ENCODE assay signal across 10 cellular contexts in genomic region chr4:26131711-26132110, GRCh38.
A peak's percentile ranks its signal among the peaks of the same experiment; 100 is the strongest.
DNase-seq lines count a peak whose midpoint lies in the region; ATAC-seq and TF ChIP-seq lines count a peak whose summit lies in the region.
"Had no signal": no experiment of that assay in that cellular context is flagged by ENCODE, and none has a peak within 500 bp of the region (broad histone marks: within the 10 kb centered on the region; RNA-seq: fewer than 3 reads in every experiment).

No MANE protein-coding gene starts in this region.

- no peaks in the 10 kb centered on the region for H3K4me1 ChIP-seq in breast epithelium
- H3K4me1 ChIP-seq in osteoblast (ENCODE audit: insufficient read depth, low read length), result no peaks in the 10 kb centered on the region

- peak; percentile 5 for DNase-seq in effector CD4-positive, alpha-beta T cell
- DNase-seq in breast epithelium (ENCODE audit: low spot score in 2 of 2) (no peak), NCI-H345 (lab: John Stamatoyannopoulos, UW) (no peak), osteoblast (ENCODE audit: insufficient read length, low spot score, missing footprints) (no peak), dermis blood vessel endothelial cell (no peak)
- DNase-seq: foreskin keratinocyte; stimulated activated CD4-positive, alpha-beta T cell treated with anti-CD3 and anti-CD28 coated beads, Interleukin-15, amount 100 ng/mL, for 24 hours had no signal

- intact Hi-C loops in breast epithelium (cut with DNase I; ENCODE audit: low total_unique reads), result no loop called here

- no peak overlapping the region for H2AFZ ChIP-seq in osteoblast (ENCODE audit: low read length)

- H3K79me2 ChIP-seq in osteoblast (ENCODE audit: insufficient read depth, low read length), result no peaks in the 10 kb centered on the region

- H3K9me3 ChIP-seq in breast epithelium (no peaks in the 10 kb centered on the region), osteoblast (ENCODE audit: low read depth, low read length) (no peaks in the 10 kb centered on the region)

- H3K4me3 ChIP-seq in breast epithelium, result no peak overlapping the region
- no peak overlapping the region for H3K4me3 ChIP-seq in osteoblast (ENCODE audit: insufficient read depth, low read length)

- no peaks in the 10 kb centered on the region for H4K20me1 ChIP-seq in osteoblast (ENCODE audit: insufficient read depth, low read length)

- H3K27ac ChIP-seq in breast epithelium (no peak overlapping the region), osteoblast (ENCODE audit: low read depth, low read length) (no peak overlapping the region)
- H3K27ac ChIP-seq: foreskin keratinocyte had no signal

- H3K4me2 ChIP-seq in osteoblast (ENCODE audit: insufficient read depth, low read length), result no peak overlapping the region

- no peak for TF ChIP-seq POLR2A in breast epithelium (IDR thresholded peaks at IDR 0.05)

- H3K36me3 ChIP-seq in breast epithelium (no peaks in the 10 kb centered on the region), osteoblast (ENCODE audit: insufficient read depth, low read length) (no peaks in the 10 kb centered on the region)

- ATAC-seq in GM18502 (IDR thresholded peaks at IDR 0.05; ENCODE audit: poor library complexity, unreplicated experiment) (peak; percentile 63), GM21447 (IDR thresholded peaks at IDR 0.05; ENCODE audit: unreplicated experiment) (peak; percentile 54), HG03469 (IDR thresholded peaks at IDR 0.05; ENCODE audit: unreplicated experiment) (peak; percentile 31)
- ATAC-seq: foreskin keratinocyte had no signal

- H3K27me3 ChIP-seq in breast epithelium (no peaks in the 10 kb centered on the region), osteoblast (ENCODE audit: insufficient read depth, low read length) (peaks cover 3% of the 10 kb centered on the region)
- H3K27me3 ChIP-seq: foreskin keratinocyte had no signal

- TF ChIP-seq CTCF in breast epithelium (IDR thresholded peaks at IDR 0.05), result no peak
- TF ChIP-seq CTCF in osteoblast (IDR thresholded peaks at IDR 0.05; ENCODE audit: extremely low read depth, low read depth, low read length), result no peak
